9 cellular contexts compared by ENCODE assay signal in genomic region chr4:122045533-122045932, GRCh38.
A peak's percentile ranks its signal among the peaks of the same experiment; 100 is the strongest.
DNase-seq lines count a peak whose midpoint lies in the region; ATAC-seq, FAIRE-seq and TF ChIP-seq lines count a peak whose summit lies in the region.
"Had no signal": no experiment of that assay in that cellular context is flagged by ENCODE, and none has a peak within 500 bp of the region (broad histone marks: within the 10 kb centered on the region; RNA-seq: fewer than 3 reads in every experiment).

No MANE protein-coding gene starts in this region.

- no peak overlapping the region for H2AK5ac ChIP-seq in neuronal stem cell (ENCODE audit: low read depth, low read length)

- CTCF ChIA-PET in A673 (lab: Charles Lee), result no interaction called here
- CTCF ChIA-PET in endothelial cell of umbilical vein (lab: Charles Lee), result interaction anchor here (0.9 to 2.9 kb wide), 3 partner anchors 8 to 20 kb away, joined by 3 to 5 read pairs (median 3); no protein-coding TSS in a partner anchor

- dilution Hi-C loops in endothelial cell of umbilical vein (cut with MboI; ENCODE audit: extremely low pct_ligation_motif_present, low sequenced_read_pairs), result no loop called here

- no peak overlapping the region for H3K4me2 ChIP-seq in endothelial cell of umbilical vein (ENCODE audit: insufficient read depth, low read length)
- no peak overlapping the region for H3K4me2 ChIP-seq in neuronal stem cell (ENCODE audit: insufficient read depth, low read length, poor library complexity, severe bottlenecking)

- BruUV-seq in A673 (replicated peaks; lab: Mats Ljungman, UMichigan) (no TSS peak), endothelial cell of umbilical vein (replicated peaks; lab: Mats Ljungman, UMichigan) (no TSS peak)

- H3K79me1 ChIP-seq in neuronal stem cell (ENCODE audit: low read depth, low read length), result no peaks in the 10 kb centered on the region

- no peak overlapping the region for H3K4me3 ChIP-seq in A673 (ENCODE audit: low read depth, low read length, poor library complexity, severe bottlenecking)
- no peak overlapping the region for H3K4me3 ChIP-seq in endothelial cell of umbilical vein (replicated peaks in 1 of 3; ENCODE audit: insufficient read depth in 1 of 3, low read depth in 1 of 3, low read length in 3 of 3)
- no peak overlapping the region for H3K4me3 ChIP-seq in neuronal stem cell (ENCODE audit: low read length in 2 of 2)
- no peak overlapping the region for H3K4me3 ChIP-seq in heart right ventricle

- no peak overlapping the region for H4K91ac ChIP-seq in neuronal stem cell (ENCODE audit: low read depth, low read length, poor library complexity)

- ATAC-seq in heart right ventricle, result no peak
- ATAC-seq in GM18520 (IDR thresholded peaks at IDR 0.05; ENCODE audit: unreplicated experiment), result no peak

- H3K36me3 ChIP-seq in A673 (ENCODE audit: insufficient read depth, low read length, poor library complexity, severe bottlenecking) (no peaks in the 10 kb centered on the region), endothelial cell of umbilical vein (ENCODE audit: control insufficient read depth in 2 of 2, extremely low read depth in 1 of 2, insufficient read depth in 2 of 2, low read length in 2 of 2) (no peaks in the 10 kb centered on the region), neuronal stem cell (replicated peaks in 1 of 2; ENCODE audit: control insufficient read depth in 2 of 2, insufficient read depth in 2 of 2, low read length in 2 of 2) (no peaks in the 10 kb centered on the region), heart right ventricle (no peaks in the 10 kb centered on the region)

- FAIRE-seq in endothelial cell of umbilical vein (lab: Jason Lieb, UNC), result no peak

- H3K4ac ChIP-seq in neuronal stem cell (ENCODE audit: low read length), result no peak overlapping the region

- no peak overlapping the region for H3K23ac ChIP-seq in neuronal stem cell (ENCODE audit: low read depth, low read length, poor library complexity)

- H3K4me1 ChIP-seq in A673 (ENCODE audit: insufficient read depth, low read length, poor library complexity, severe bottlenecking) (peaks cover 38% of the 10 kb centered on the region), endothelial cell of umbilical vein (ENCODE audit: control insufficient read depth, extremely low read depth, insufficient read depth, low read length) (peaks cover 3% of the 10 kb centered on the region), neuronal stem cell (ENCODE audit: control insufficient read depth in 2 of 2, insufficient read depth in 1 of 2, low read depth in 1 of 2, low read length in 2 of 2) (no peaks in the 10 kb centered on the region), heart right ventricle (peaks cover 0 to 6% (median 0%) of the 10 kb centered on the region in 9 donors)

- no peak overlapping the region for H3K27ac ChIP-seq in A673 (ENCODE audit: low read depth, low read length, poor library complexity, severe bottlenecking)
- H3K27ac ChIP-seq in endothelial cell of umbilical vein (ENCODE audit: insufficient read depth, low read depth, low read length), result no peak overlapping the region
- H3K27ac ChIP-seq in neuronal stem cell (replicated peaks; ENCODE audit: low read length), result no peak overlapping the region
- H3K27ac ChIP-seq in heart right ventricle, result no peak overlapping the region

- H2BK120ac ChIP-seq in neuronal stem cell (ENCODE audit: low read depth, low read length), result no peak overlapping the region

- TF ChIP-seq POLR2A in endothelial cell of umbilical vein (IDR thresholded peaks at IDR 0.05; ENCODE audit: low read depth, low read length), result no peak

- H2BK12ac ChIP-seq in neuronal stem cell (ENCODE audit: low read length), result no peak overlapping the region

- no peaks in the 10 kb centered on the region for H3K79me2 ChIP-seq in endothelial cell of umbilical vein (ENCODE audit: control insufficient read depth, insufficient read depth, low read length)

- no peak overlapping the region for H3K14ac ChIP-seq in neuronal stem cell (ENCODE audit: low read length)

- no peaks in the 10 kb centered on the region for H4K20me1 ChIP-seq in endothelial cell of umbilical vein (replicated peaks; ENCODE audit: control insufficient read depth, extremely low read depth, insufficient read depth, low read length)

- no peak overlapping the region for H2BK15ac ChIP-seq in neuronal stem cell (ENCODE audit: low read length)

- H3K9ac ChIP-seq in endothelial cell of umbilical vein (replicated peaks; ENCODE audit: extremely low read depth, insufficient read depth, low read length) (no peak overlapping the region), neuronal stem cell (ENCODE audit: low read depth, low read length, poor library complexity) (no peak overlapping the region)

- no peak overlapping the region for H2BK5ac ChIP-seq in neuronal stem cell (ENCODE audit: low read length)

- POLR2A ChIA-PET in A673 (lab: Charles Lee; ENCODE audit: low non-redundant PET), result interaction anchor here (0.5 kb wide), 1 partner anchor 13 kb away, joined by 3 read pairs; no protein-coding TSS in a partner anchor
- POLR2A ChIA-PET in endothelial cell of umbilical vein (lab: Charles Lee), result no interaction called here

- H3K9me1 ChIP-seq in endothelial cell of umbilical vein (replicated peaks; ENCODE audit: control insufficient read depth, extremely low read depth, insufficient read depth, low read length), result no peaks in the 10 kb centered on the region

- H3K18ac ChIP-seq in neuronal stem cell (ENCODE audit: low read length), result no peak overlapping the region

- TF ChIP-seq CTCF in A673 (conservative IDR thresholded peaks at IDR 0.05; ENCODE audit: low read depth, low read length) (no peak), endothelial cell of umbilical vein (IDR thresholded peaks at IDR 0.05; ENCODE audit: extremely low read depth in 1 of 2, insufficient read depth in 1 of 2, low read depth in 1 of 2, low read length in 2 of 2) (no peak), heart right ventricle (IDR thresholded peaks at IDR 0.05) (no peak)

- no peak overlapping the region for H4K8ac ChIP-seq in neuronal stem cell (ENCODE audit: low read depth, low read length)

- H2AFZ ChIP-seq in endothelial cell of umbilical vein (ENCODE audit: low read depth, low read length), result no peak overlapping the region
- no peak overlapping the region for H2AFZ ChIP-seq in neuronal stem cell (ENCODE audit: low read length)

- intact Hi-C loops in A673 (cut with micrococcal nuclease; ENCODE audit: unreplicated experiment), result no loop called here
- intact Hi-C loops in endothelial cell of umbilical vein (cut with micrococcal nuclease), result no loop called here
- intact Hi-C loops in heart right ventricle (cut with DNase I), result no loop called here

- peak; percentile 99 for DNase-seq in A673 (ENCODE audit: low spot score)
- DNase-seq in H4 (ENCODE audit: low spot score), result peak; percentile 99
- DNase-seq in NCI-H526 treated with DMSO at 0.1 percent for 48 hours (lab: John Stamatoyannopoulos, UW), result peak; percentile 15
- peak; percentile 78 for DNase-seq in endothelial cell of umbilical vein (ENCODE audit: low read depth, low spot score)
- DNase-seq in neuronal stem cell (ENCODE audit: low spot score), result no peak
- DNase-seq in activated CD4-positive, alpha-beta T cell treated with anti-CD3 and anti-CD28 coated beads, Interleukin-2, amount 50 U/mL, for 4 hours, result no peak
- no peak for DNase-seq in heart right ventricle
- DNase-seq: GF-D8 had no signal

- H3K9me3 ChIP-seq in A673 (ENCODE audit: low read depth, low read length, poor library complexity, severe bottlenecking) (no peaks in the 10 kb centered on the region), endothelial cell of umbilical vein (replicated peaks; ENCODE audit: control insufficient read depth, insufficient read depth, low read length) (no peaks in the 10 kb centered on the region), neuronal stem cell (replicated peaks in 1 of 2; ENCODE audit: control insufficient read depth in 2 of 2, insufficient read depth in 1 of 2, low read depth in 1 of 2, low read length in 2 of 2) (no peaks in the 10 kb centered on the region), heart right ventricle (peaks cover 0 to 11% (median 0%) of the 10 kb centered on the region in 11 donors)

- H3K27me3 ChIP-seq in A673 (replicated peaks; ENCODE audit: insufficient read depth, low read depth, low read length, poor library complexity), result no peaks in the 10 kb centered on the region
- H3K27me3 ChIP-seq in endothelial cell of umbilical vein (ENCODE audit: control insufficient read depth in 2 of 2, insufficient read depth in 2 of 2, low read length in 2 of 2), result peaks cover 4 to 6% of the 10 kb centered on the region in 2 experiments
- no peaks in the 10 kb centered on the region for H3K27me3 ChIP-seq in neuronal stem cell (ENCODE audit: control insufficient read depth in 3 of 3, insufficient read depth in 3 of 3, low read depth in 1 of 3, low read length in 3 of 3)
- no peaks in the 10 kb centered on the region for H3K27me3 ChIP-seq in heart right ventricle

TF ChIP-seq in endothelial cell of umbilical vein, 7 proteins besides CTCF, POLR2A, EP300 and RAD21:
- TF ChIP-seq MYC (IDR thresholded peaks at IDR 0.05; ENCODE audit: low read depth, low read length) (no peak), FOS (IDR thresholded peaks at IDR 0.05; ENCODE audit: borderline replicate concordance, insufficient read depth, low read length) (no peak), MAX (IDR thresholded peaks at IDR 0.05; ENCODE audit: insufficient read depth, insufficient read length) (no peak), JUN (IDR thresholded peaks at IDR 0.05; ENCODE audit: borderline replicate concordance, insufficient read depth, insufficient read length, low read depth) (peak; percentile 4), GATA2 (IDR thresholded peaks at IDR 0.05; ENCODE audit: insufficient read depth, insufficient read length, low read depth, low read length) (no peak)

Comparison
In these comparisons a context has a peak if more than half of its experiments do, and no peak if none do; other contexts are left out.
1. DNase-seq: peak in A673 (single experiment), H4 (single experiment), NCI-H526 treated with DMSO at 0.1 percent for 48 hours (single experiment) and endothelial cell of umbilical vein (single experiment); none in neuronal stem cell (single experiment), activated CD4-positive, alpha-beta T cell treated with anti-CD3 and anti-CD28 coated beads, Interleukin-2, amount 50 U/mL, for 4 hours (0 of 2) and heart right ventricle (0 of 2).